ENCODE assay signal across 11 cellular contexts in genomic region chr11:117037279-117037951, GRCh38.
DNase-seq lines count a peak whose midpoint lies in the region; ATAC-seq and TF ChIP-seq lines count a peak whose summit lies in the region.
"Had no signal": no experiment of that assay in that cellular context is flagged by ENCODE, and none has a peak within 500 bp of the region (broad histone marks: within the 10 kb centered on the region; RNA-seq: fewer than 3 reads in every experiment).

No MANE protein-coding gene starts in this region.

- H3K27me3 Mint-ChIP-seq in MCF 10A (ENCODE audit: insufficient read depth, unreplicated experiment): no peaks in the 10 kb centered on the region
- no peaks in the 10 kb centered on the region for H3K27me3 Mint-ChIP-seq in activated naive CD8-positive, alpha-beta T cell treated with anti-CD3 and anti-CD28 coated beads for 36 hours

- H3K9me3 ChIP-seq in breast epithelium (no peaks in the 10 kb centered on the region), thyroid gland (no peaks in the 10 kb centered on the region), upper lobe of right lung (no peaks in the 10 kb centered on the region)
- H3K9me3 ChIP-seq: gastrocnemius medialis, SJSA1 had no signal

- no peaks in the 10 kb centered on the region for H3K9me3 Mint-ChIP-seq in MCF 10A (ENCODE audit: unreplicated experiment)
- no peaks in the 10 kb centered on the region for H3K9me3 Mint-ChIP-seq in activated naive CD8-positive, alpha-beta T cell treated with anti-CD3 and anti-CD28 coated beads for 36 hours

- H3K27me3 ChIP-seq in breast epithelium: no peaks in the 10 kb centered on the region
- no peaks in the 10 kb centered on the region for H3K27me3 ChIP-seq in thyroid gland
- no peaks in the 10 kb centered on the region for H3K27me3 ChIP-seq in upper lobe of right lung
- H3K27me3 ChIP-seq: gastrocnemius medialis, SJSA1 had no signal

- POLR2A ChIA-PET in MCF 10A (lab: Yijun Ruan, JAX): interaction anchor here (0.9 kb wide), 1 partner anchor 61 kb away, joined by 3 read pairs; the partner anchor contains the start of gene SIK3

- H3K4me1 Mint-ChIP-seq in MCF 10A (ENCODE audit: insufficient read depth, unreplicated experiment): peaks cover 30% of the 10 kb centered on the region
- peaks cover 54% of the 10 kb centered on the region for H3K4me1 Mint-ChIP-seq in activated naive CD8-positive, alpha-beta T cell treated with anti-CD3 and anti-CD28 coated beads for 36 hours

- ATAC-seq in left colon (peak; percentile 48), HG03565 (IDR thresholded peaks at IDR 0.05; ENCODE audit: unreplicated experiment) (no peak), upper lobe of right lung (no peak)

- DNase-seq in breast epithelium (ENCODE audit: low spot score in 2 of 2) (no peak), MCF 10A (ENCODE audit: unreplicated experiment) (no peak), left colon (no peak), thyroid gland (no peak), upper lobe of right lung (no peak)
- DNase-seq in activated naive CD8-positive, alpha-beta T cell treated with anti-CD3 and anti-CD28 coated beads for 36 hours: no peak
- no peak for DNase-seq in stimulated activated CD4-positive, alpha-beta T cell treated with anti-CD3 and anti-CD28 coated beads, Interleukin-15, amount 100 ng/mL, for 24 hours
- DNase-seq: activated gamma-delta T cell treated with Interleukin-2 at 50 U/mL for 16 hours, gastrocnemius medialis had no signal

- intact Hi-C loops in breast epithelium (cut with DNase I; ENCODE audit: low total_unique reads) (no loop called here), MCF 10A (cut with micrococcal nuclease) (no loop called here), left colon (cut with DNase I, micrococcal nuclease) (no loop called here), thyroid gland (cut with DNase I) (no loop called here), upper lobe of right lung (cut with DNase I) (no loop called here)

- H3K36me3 Mint-ChIP-seq in MCF 10A (ENCODE audit: insufficient read depth, unreplicated experiment): no peaks in the 10 kb centered on the region
- peaks cover 3% of the 10 kb centered on the region for H3K36me3 Mint-ChIP-seq in activated naive CD8-positive, alpha-beta T cell treated with anti-CD3 and anti-CD28 coated beads for 36 hours

- H3K27ac Mint-ChIP-seq in MCF 10A (ENCODE audit: low read depth, unreplicated experiment): no peak overlapping the region
- peak overlapping the region; percentile 61 for H3K27ac Mint-ChIP-seq in activated naive CD8-positive, alpha-beta T cell treated with anti-CD3 and anti-CD28 coated beads for 36 hours

- BruUV-seq in MCF 10A (replicated peaks; lab: Mats Ljungman, UMichigan): no TSS peak

- H3K4me3 Mint-ChIP-seq in MCF 10A (ENCODE audit: unreplicated experiment): no peak overlapping the region
- no peak overlapping the region for H3K4me3 Mint-ChIP-seq in activated naive CD8-positive, alpha-beta T cell treated with anti-CD3 and anti-CD28 coated beads for 36 hours

- H3K27ac ChIP-seq in breast epithelium: peak overlapping the region; percentile 30 to 46
- peak overlapping the region; percentile 22 to 63 (median 63) for H3K27ac ChIP-seq in thyroid gland
- no peak overlapping the region for H3K27ac ChIP-seq in upper lobe of right lung
- H3K27ac ChIP-seq: SJSA1 had no signal

- TF ChIP-seq CTCF in breast epithelium (IDR thresholded peaks at IDR 0.05): no peak
- no peak for TF ChIP-seq CTCF in MCF 10A (IDR thresholded peaks at IDR 0.05; ENCODE audit: unreplicated experiment)
- no peak for TF ChIP-seq CTCF in thyroid gland (IDR thresholded peaks at IDR 0.05)
- no peak for TF ChIP-seq CTCF in upper lobe of right lung (IDR thresholded peaks at IDR 0.05)

- H3K4me3 ChIP-seq in breast epithelium: no peak overlapping the region
- H3K4me3 ChIP-seq in thyroid gland (replicated peaks in 1 of 3): no peak overlapping the region
- H3K4me3 ChIP-seq in upper lobe of right lung: no peak overlapping the region
- H3K4me3 ChIP-seq: gastrocnemius medialis, SJSA1 had no signal

- H3K36me3 ChIP-seq in breast epithelium (no peaks in the 10 kb centered on the region), thyroid gland (no peaks in the 10 kb centered on the region), upper lobe of right lung (no peaks in the 10 kb centered on the region)
- H3K36me3 ChIP-seq: gastrocnemius medialis, SJSA1 had no signal

- no peaks in the 10 kb centered on the region for H3K4me1 ChIP-seq in breast epithelium
- peaks cover 24 to 39% of the 10 kb centered on the region in 2 donors for H3K4me1 ChIP-seq in thyroid gland
- peaks cover 17% of the 10 kb centered on the region for H3K4me1 ChIP-seq in upper lobe of right lung

- WGBS in thyroid gland, 2 donors: 76 to 89% methylated on average over 1 of the region's 1 CpG

- no peak for TF ChIP-seq POLR2A in breast epithelium (IDR thresholded peaks at IDR 0.05)
- TF ChIP-seq POLR2A in thyroid gland (IDR thresholded peaks at IDR 0.05): no peak

- CTCF ChIA-PET in MCF 10A (lab: Yijun Ruan, JAX): no interaction called here
